Comparison of ENCODE assay signal across 8 cellular contexts in the genomic region with DNA sequence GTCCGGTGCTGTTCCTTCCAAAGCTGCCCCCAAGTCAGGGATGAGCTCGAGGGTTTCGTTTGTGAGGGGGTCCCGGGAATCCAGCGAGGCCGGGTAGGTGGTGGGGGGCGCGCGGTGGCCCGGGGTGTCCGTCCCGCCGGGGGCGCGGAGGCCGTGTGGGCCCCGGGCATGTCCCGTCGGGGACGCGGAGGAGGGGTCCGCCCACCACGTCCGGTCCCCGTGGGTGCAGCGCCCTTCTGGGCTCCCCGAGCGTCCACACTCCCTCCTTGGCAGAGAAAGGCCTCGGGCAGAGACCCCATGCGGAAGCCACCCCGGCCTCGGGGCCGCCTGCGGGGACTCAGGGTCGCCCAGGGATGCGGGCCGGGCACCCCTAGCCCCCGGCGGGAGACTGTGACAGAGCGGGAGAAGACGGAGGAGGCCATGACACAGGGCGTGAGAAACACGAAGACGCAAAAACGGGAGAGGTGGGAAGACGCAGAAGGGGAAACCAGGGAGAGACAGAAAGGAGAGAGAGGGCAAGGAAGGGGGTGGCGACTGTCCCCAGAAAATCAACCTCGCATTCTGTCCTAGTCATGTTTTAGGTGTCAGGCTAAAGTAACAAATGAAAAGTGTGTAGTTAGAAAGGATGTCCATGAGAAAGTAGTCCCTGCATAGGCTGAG. TPM values are rescaled to one million over a fixed set of nuclear protein-coding genes. Genes with fewer than 3 reads are reported as not detected.
DNase-seq lines count a peak whose midpoint lies in the region; ATAC-seq, FAIRE-seq and TF ChIP-seq lines count a peak whose summit lies in the region.

No MANE protein-coding gene starts in this region.

- H3K9ac ChIP-seq in BLaER1, result peak overlapping the region; percentile 98

- H3K27ac ChIP-seq in BLaER1 (peak overlapping the region; percentile 99), ovary (peak overlapping the region; percentile 47 to 88), tibial nerve (peak overlapping the region; percentile 92 to 97 (median 94))

- peak; percentile 50 for ATAC-seq in HG03432 (IDR thresholded peaks at IDR 0.05; ENCODE audit: unreplicated experiment)

- peak overlapping the region; percentile 94 for H3K4me3 ChIP-seq in BLaER1
- H3K4me3 ChIP-seq in ovary, result peak overlapping the region; percentile 72
- H3K4me3 ChIP-seq in tibial nerve, result peak overlapping the region; percentile 76 to 98 (median 82)

- TF ChIP-seq CTCF in ovary (IDR thresholded peaks at IDR 0.05), result no peak
- TF ChIP-seq CTCF in tibial nerve (IDR thresholded peaks at IDR 0.05), result no peak

- H3K27me3 ChIP-seq in BLaER1 (no peaks in the 10 kb centered on the region), ovary (no peaks in the 10 kb centered on the region), tibial nerve (no peaks in the 10 kb centered on the region)

- DNase-seq in GM19239 (ENCODE audit: insufficient read length, low spot score) (peak; percentile 54), RCC 7860 (ENCODE audit: low spot score) (peak; percentile 35), activated gamma-delta T cell treated with Interleukin-2 at 50 U/mL for 16 hours (peak; percentile 53), head of caudate nucleus (peak in 39 of 42 donors; percentile 23 to 81 (median 56)), ovary (peak; percentile 51 to 75 (median 65)), tibial nerve (ENCODE audit: low spot score in 2 of 2) (no peak)

- H3K4me1 ChIP-seq in BLaER1 (peaks cover 19% of the 10 kb centered on the region), ovary (ENCODE audit: insufficient read depth) (peaks cover 2% of the 10 kb centered on the region), tibial nerve (peaks cover 0 to 21% (median 12%) of the 10 kb centered on the region in 4 donors)

- H4K20me1 ChIP-seq in BLaER1, result no peaks in the 10 kb centered on the region

- no peak for TF ChIP-seq POLR2A in ovary (IDR thresholded peaks at IDR 0.05)
- no peak for TF ChIP-seq POLR2A in tibial nerve (IDR thresholded peaks at IDR 0.05)

- intact Hi-C loops in head of caudate nucleus (cut with DNase I) (loop anchor here (1.0 to 5.0 kb wide), 3 partner anchors 21 to 371 kb away; a partner anchor contains a TSS), ovary (cut with DNase I) (loop anchor here in 1 of 4 donors (2.0 kb wide), 1 partner anchor 36 kb away; a partner anchor contains a TSS)

- TF ChIP-seq EP300 in ovary (IDR thresholded peaks at IDR 0.05) (no peak), tibial nerve (IDR thresholded peaks at IDR 0.05) (no peak)

- FAIRE-seq in GM19239 (lab: Jason Lieb, UNC), result peak; percentile 56
- FAIRE-seq in RCC 7860 (lab: Jason Lieb, UNC), result no peak

- peak overlapping the region; percentile 79 for H3K4me2 ChIP-seq in BLaER1

- 0 to 1% (median 0%) methylated on average over 35 to 48 of the region's 48 CpGs for WGBS in ovary, 3 donors
- 0% methylated on average over 29 to 48 of the region's 48 CpGs for WGBS in tibial nerve, 2 donors

- peaks cover 30% of the 10 kb centered on the region for H3K36me3 ChIP-seq in BLaER1
- no peaks in the 10 kb centered on the region for H3K36me3 ChIP-seq in ovary
- H3K36me3 ChIP-seq in tibial nerve, result peaks cover 0 to 25% (median 0%) of the 10 kb centered on the region in 3 donors

- peaks cover 27% of the 10 kb centered on the region for H3K9me3 ChIP-seq in BLaER1
- H3K9me3 ChIP-seq in ovary, result no peaks in the 10 kb centered on the region
- peaks cover 0 to 8% (median 0%) of the 10 kb centered on the region in 4 donors for H3K9me3 ChIP-seq in tibial nerve

RNA-seq across cellular contexts. Expression of a gene that starts 0.7 kb away (rescaled TPM):
- total RNA-seq in ovary (1 to 10 TPM; 1.4 to 4.7 (median 3.8) TPM), tibial nerve (10 to 100 TPM in 1 of 4 donors, 1 to 10 TPM in 3; 1.9 to 10.9 (median 4.6) TPM)
- 1 to 10 TPM; 2.9 to 9.0 TPM for polyA plus RNA-seq in ovary

RNA-seq across cellular contexts. Expression of a gene that starts 20.5 kb away (rescaled TPM):
- 10 to 100 TPM; 14.9 to 20.6 (median 19.4) TPM for total RNA-seq in ovary
- 1 to 10 TPM; 5.0 to 9.3 TPM for polyA plus RNA-seq in ovary
- total RNA-seq in tibial nerve, result 10 to 100 TPM; 20.1 to 29.1 (median 26.2) TPM

RNA-seq across cellular contexts. Expression of a gene that starts 36.3 kb away (rescaled TPM):
- total RNA-seq in ovary (10 to 100 TPM in 2 of 7 donors, 1 to 10 TPM in 5; 3.9 to 11.6 (median 8.7) TPM), tibial nerve (1 to 10 TPM; 6.9 to 9.0 (median 8.5) TPM)
- 1 to 10 TPM; 4.3 to 5.3 TPM for polyA plus RNA-seq in ovary

Comparison
In these comparisons a context has a peak if more than half of its experiments do, and no peak if none do; other contexts are left out.
1. DNase-seq: peak in GM19239 (single experiment), RCC 7860 (single experiment), activated gamma-delta T cell treated with Interleukin-2 at 50 U/mL for 16 hours (single experiment), head of caudate nucleus (39 of 42) and ovary (5 of 5); none in tibial nerve (0 of 2).
2. Peak in every context shown above with its lines, with median percentiles within 50 percentile points of each other: H3K27ac ChIP-seq and H3K4me3 ChIP-seq.